Comparison of ENCODE assay signal across 9 cellular contexts in the genomic region with DNA sequence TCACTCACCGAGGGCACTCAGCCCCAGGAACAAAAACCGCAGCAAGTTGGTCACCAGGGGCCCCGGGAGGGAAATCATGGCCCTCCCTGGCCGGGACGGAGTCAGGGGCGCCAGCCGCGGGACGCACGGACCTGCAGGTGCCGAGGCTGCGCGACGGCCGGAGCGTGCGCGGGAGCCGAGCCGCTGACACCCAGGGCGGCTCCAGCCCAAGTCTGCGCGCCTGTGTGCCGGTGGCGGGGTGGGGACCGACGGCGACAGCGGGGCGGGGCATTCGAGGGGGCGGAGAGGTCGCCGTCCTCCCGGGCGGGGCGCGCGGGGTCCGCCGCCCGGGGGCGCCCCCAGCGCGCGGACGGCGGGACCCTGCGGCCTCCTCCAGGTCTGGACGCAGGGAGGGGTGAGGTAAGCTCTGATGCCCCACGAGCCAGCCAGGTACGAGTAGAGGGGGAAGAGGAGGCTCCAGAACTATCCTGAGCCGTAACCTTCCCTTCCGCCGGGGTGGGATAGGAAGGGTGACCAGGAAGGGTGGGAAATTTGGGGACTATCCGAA. TPM values are rescaled to one million over a fixed set of nuclear protein-coding genes. Genes with fewer than 3 reads are reported as not detected.
A peak's percentile ranks its signal among the peaks of the same experiment; 100 is the strongest.
DNase-seq lines count a peak whose midpoint lies in the region; ATAC-seq, FAIRE-seq and TF ChIP-seq lines count a peak whose summit lies in the region.
"Had no signal": no experiment of that assay in that cellular context is flagged by ENCODE, and none has a peak within 500 bp of the region (broad histone marks: within the 10 kb centered on the region; RNA-seq: fewer than 3 reads in every experiment).

A gene with protein sequence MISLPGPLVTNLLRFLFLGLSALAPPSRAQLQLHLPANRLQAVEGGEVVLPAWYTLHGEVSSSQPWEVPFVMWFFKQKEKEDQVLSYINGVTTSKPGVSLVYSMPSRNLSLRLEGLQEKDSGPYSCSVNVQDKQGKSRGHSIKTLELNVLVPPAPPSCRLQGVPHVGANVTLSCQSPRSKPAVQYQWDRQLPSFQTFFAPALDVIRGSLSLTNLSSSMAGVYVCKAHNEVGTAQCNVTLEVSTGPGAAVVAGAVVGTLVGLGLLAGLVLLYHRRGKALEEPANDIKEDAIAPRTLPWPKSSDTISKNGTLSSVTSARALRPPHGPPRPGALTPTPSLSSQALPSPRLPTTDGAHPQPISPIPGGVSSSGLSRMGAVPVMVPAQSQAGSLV (minus strand): TSS at position 214 of the 547 bp plus-strand sequence. CDS start 136 bp downstream, at position 78.

- FAIRE-seq in GM18507 (lab: Jason Lieb, UNC) (peak; percentile 21), D721Med (lab: Jason Lieb, UNC) (no peak)
- FAIRE-seq: islet of Langerhans had no signal

- DNase-seq in GM18507 (ENCODE audit: extremely low spot score, insufficient read length, low read depth), result peak; percentile 80
- peak; percentile 50 for DNase-seq in NCI-H774 (lab: John Stamatoyannopoulos, UW)
- DNase-seq in activated effector memory CD4-positive, alpha-beta T cell treated with anti-CD3 and anti-CD28 coated beads, Interleukin-2, amount 50 U/mL, for 16 hours, result peak; percentile 88
- DNase-seq in Right ventricle myocardium inferior (ENCODE audit: missing footprints), result no peak
- no peak for DNase-seq in pulmonary artery endothelial cell (ENCODE audit: low read depth, low spot score)
- DNase-seq in SHP77 treated with DMSO at 0.1 percent for 48 hours (lab: John Stamatoyannopoulos, UW), result no peak
- DNase-seq in D721Med (ENCODE audit: insufficient read length, low spot score), result no peak

- ATAC-seq in HG02610 (IDR thresholded peaks at IDR 0.05; ENCODE audit: unreplicated experiment) (peak; percentile 58), Right ventricle myocardium inferior (peak; percentile 37)

- intact Hi-C loops in Right ventricle myocardium inferior (cut with DNase I), result loop anchor here (1.0 to 10.0 kb wide), 3 partner anchors 40 to 88 kb away; a partner anchor contains a TSS

- TF ChIP-seq CTCF in D721Med (IDR thresholded peaks at IDR 0.05; ENCODE audit: insufficient read depth, missing control alignments), result no peak

RNA-seq across cellular contexts. Expression of the gene that starts here (rescaled TPM):
- 43.1 TPM for total RNA-seq in Right ventricle myocardium inferior
- total RNA-seq in pulmonary artery endothelial cell, result 85.7 and 102 TPM in 2 replicates

Comparison
In these comparisons a context has a peak if more than half of its experiments do, and no peak if none do; other contexts are left out.
1. DNase-seq: peak in GM18507 (single experiment), NCI-H774 (single experiment) and activated effector memory CD4-positive, alpha-beta T cell treated with anti-CD3 and anti-CD28 coated beads, Interleukin-2, amount 50 U/mL, for 16 hours (single experiment); none in Right ventricle myocardium inferior (single experiment), pulmonary artery endothelial cell (single experiment), SHP77 treated with DMSO at 0.1 percent for 48 hours (single experiment) and D721Med (single experiment).